8 cellular contexts compared by ENCODE assay signal in the genomic region with DNA sequence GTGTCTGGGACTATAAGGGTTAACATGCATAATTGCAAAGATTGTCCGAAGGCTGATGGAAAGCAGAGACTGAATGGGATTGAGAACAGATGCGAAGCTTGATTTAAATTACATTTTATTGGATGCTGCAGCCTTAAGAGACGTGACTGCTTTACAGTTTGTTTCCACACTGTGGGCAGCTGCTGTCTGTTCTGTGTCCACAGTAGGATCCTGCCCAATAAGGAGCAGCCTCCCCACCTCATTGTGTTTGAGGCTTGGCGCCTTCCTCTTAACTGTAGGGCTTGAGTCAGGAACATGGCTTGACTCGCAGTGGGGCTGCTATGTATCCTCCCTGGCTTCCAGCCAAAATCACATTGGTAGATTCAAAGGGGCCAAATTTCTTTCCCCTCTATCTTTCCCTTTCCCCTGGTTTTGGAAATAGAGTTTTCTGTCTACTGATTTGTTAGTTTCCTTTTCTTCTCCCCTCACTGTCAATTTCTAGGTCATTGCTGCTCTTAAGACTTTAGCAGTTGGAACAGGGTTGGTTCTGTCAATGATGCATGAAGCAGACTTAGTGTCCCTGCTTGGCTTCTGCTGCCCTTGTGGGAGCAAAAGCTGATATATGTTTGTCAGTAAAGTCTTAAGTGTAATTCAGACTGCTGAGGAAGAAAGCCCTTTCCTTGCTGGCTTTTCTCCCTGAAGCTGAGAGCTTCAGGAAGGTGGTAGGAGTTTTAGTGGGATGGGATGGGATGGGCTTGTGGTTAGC. TPM values are rescaled to one million over a fixed set of nuclear protein-coding genes. Genes with fewer than 3 reads are reported as not detected.
A peak's percentile ranks its signal among the peaks of the same experiment; 100 is the strongest.
DNase-seq lines count a peak whose midpoint lies in the region; ATAC-seq and TF ChIP-seq lines count a peak whose summit lies in the region.
"Had no signal": no experiment of that assay in that cellular context is flagged by ENCODE, and none has a peak within 500 bp of the region (broad histone marks: within the 10 kb centered on the region; RNA-seq: fewer than 3 reads in every experiment).

No MANE protein-coding gene starts in this region.

- H3K9me3 Mint-ChIP-seq in HFFc6 = no peaks in the 10 kb centered on the region
- H3K9me3 Mint-ChIP-seq: activated B cell treated with CpG ODN at 0.5 μM for 24 hours had no signal

- peak overlapping the region; percentile 50 for H3K4me3 Mint-ChIP-seq in HFFc6
- H3K4me3 Mint-ChIP-seq: activated B cell treated with CpG ODN at 0.5 μM for 24 hours had no signal

- no peaks in the 10 kb centered on the region for H3K36me3 Mint-ChIP-seq in HFFc6 (ENCODE audit: low read depth)

- DNase-seq in HFFc6 (no peak), RPMI7951 (ENCODE audit: low read depth) (peak; percentile 59), fibroblast of villous mesenchyme (ENCODE audit: low read depth) (peak; percentile 89), NCI-H187 (lab: John Stamatoyannopoulos, UW) (no peak), cerebellum (ENCODE audit: low spot score) (no peak)
- DNase-seq: activated B cell treated with CpG ODN at 0.5 μM for 24 hours had no signal

- no peak overlapping the region for H3K4me3 ChIP-seq in fibroblast of villous mesenchyme (ENCODE audit: low read depth, low read length)
- no peak overlapping the region for H3K4me3 ChIP-seq in skin epidermis

- no peak for TF ChIP-seq CTCF in HFFc6 (IDR thresholded peaks at IDR 0.05)
- no peak for TF ChIP-seq CTCF in fibroblast of villous mesenchyme (IDR thresholded peaks at IDR 0.05; ENCODE audit: insufficient read depth, low read depth, low read length)

- peak overlapping the region in 17 of 21 experiments; percentile 4 to 72 (median 36) for H3K27ac ChIP-seq in skin epidermis

- peaks cover 2% of the 10 kb centered on the region for H3K27me3 Mint-ChIP-seq in HFFc6 (ENCODE audit: insufficient read depth)
- H3K27me3 Mint-ChIP-seq: activated B cell treated with CpG ODN at 0.5 μM for 24 hours had no signal

- H3K27ac Mint-ChIP-seq in HFFc6 = peak overlapping the region; percentile 73
- H3K27ac Mint-ChIP-seq: activated B cell treated with CpG ODN at 0.5 μM for 24 hours had no signal

- ATAC-seq in GM18907 (IDR thresholded peaks at IDR 0.05; ENCODE audit: unreplicated experiment) = no peak

- peaks cover 40% of the 10 kb centered on the region for H3K4me1 Mint-ChIP-seq in HFFc6 (ENCODE audit: low read depth)

RNA-seq across cellular contexts. Expression of a gene that starts 5.1 kb away (rescaled TPM):
- 10 to 100 TPM; 27.1 to 32.2 (median 28.8) TPM for total RNA-seq in HFFc6 (2021; fragmentation: NEBNext Ultra II Directional; extraction: Animal tissue kit (Norgen Biotek cat#: 25700))
- total RNA-seq in RPMI7951 (2014; rRNA removed; shearing (Covaris generic)) = 10.2 and 13.3 TPM in 2 replicates
- total RNA-seq in fibroblast of villous mesenchyme = 20.3 and 23.5 TPM in 2 replicates
- total RNA-seq in cerebellum = 4.9 TPM

RNA-seq across cellular contexts. Expression of a gene that starts 16.2 kb away (rescaled TPM):
- 10 to 100 TPM; 16.9 to 36.0 (median 31.5) TPM for total RNA-seq in HFFc6 (2021; fragmentation: NEBNext Ultra II Directional; extraction: Animal tissue kit (Norgen Biotek cat#: 25700))
- 38.9 and 41.2 TPM in 2 replicates for total RNA-seq in RPMI7951 (2014; rRNA removed; shearing (Covaris generic))
- total RNA-seq in fibroblast of villous mesenchyme = 19.0 and 28.5 TPM in 2 replicates
- total RNA-seq in cerebellum = 8.5 TPM

Comparison
In these comparisons a context has a peak if more than half of its experiments do, and no peak if none do; other contexts are left out.
1. DNase-seq: peak in RPMI7951 (single experiment) and fibroblast of villous mesenchyme (single experiment); none in HFFc6 (single experiment), NCI-H187 (0 of 2) and cerebellum (single experiment).